ENCODE assay signal across 14 cellular contexts in the genomic region with DNA sequence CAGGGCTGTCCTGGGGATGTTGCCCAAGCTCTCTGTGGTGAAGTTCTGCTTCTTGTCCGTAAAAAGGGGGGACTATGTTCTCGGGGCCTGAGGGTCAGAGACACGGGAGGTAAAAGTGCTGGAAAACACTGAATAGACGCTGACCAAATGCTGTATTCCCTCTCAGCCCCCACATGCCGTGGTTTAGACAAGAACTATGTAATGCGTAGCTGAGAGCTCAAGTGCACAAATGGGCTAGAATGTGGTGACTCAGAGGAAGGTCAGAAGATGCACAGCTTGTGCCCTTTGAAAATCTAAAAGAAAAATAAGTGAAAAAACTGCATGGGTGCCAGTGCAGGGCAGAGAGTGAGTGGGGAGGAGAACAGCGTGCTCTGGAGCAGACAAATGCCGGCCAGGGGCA.
DNase-seq lines count a peak whose midpoint lies in the region; ATAC-seq, FAIRE-seq and TF ChIP-seq lines count a peak whose summit lies in the region.
"Had no signal": no experiment of that assay in that cellular context is flagged by ENCODE, and none has a peak within 500 bp of the region (broad histone marks: within the 10 kb centered on the region; RNA-seq: fewer than 3 reads in every experiment).

No MANE protein-coding gene starts in this region.

- no peak for TF ChIP-seq CTCF in AG09309 (IDR thresholded peaks at IDR 0.05; ENCODE audit: control insufficient read depth, insufficient read depth, low read depth, low read length, missing control alignments)
- TF ChIP-seq CTCF in brain microvascular endothelial cell (IDR thresholded peaks at IDR 0.05; ENCODE audit: low read depth, low read length, missing control alignments) = no peak

- H2AK5ac ChIP-seq in mesenchymal stem cell (ENCODE audit: low read length, severe bottlenecking) = no peak overlapping the region

- FAIRE-seq in HTR-8/SVneo (lab: Jason Lieb, UNC) = no peak

- no peak for ATAC-seq in HG02970 (IDR thresholded peaks at IDR 0.05; ENCODE audit: low FRiP score, unreplicated experiment)
- no peak for ATAC-seq in HG02981 (IDR thresholded peaks at IDR 0.05; ENCODE audit: unreplicated experiment)
- ATAC-seq: activated CD4-positive, CD25-positive, alpha-beta regulatory T cell treated with anti-CD3 and anti-CD28 coated beads, Interleukin-2, amount 50 U/mL, for 24 hours; activated T-cell treated with anti-CD3 and anti-CD28 coated beads, Interleukin-2, amount 50 U/mL, for 4 hours had no signal

- H4K8ac ChIP-seq in mesenchymal stem cell (ENCODE audit: low read length) = no peak overlapping the region

- H3K9ac ChIP-seq in mesenchymal stem cell (ENCODE audit: low read length) = no peak overlapping the region

- peak overlapping the region; percentile 44 for H3K4me2 ChIP-seq in mesenchymal stem cell (ENCODE audit: low read length, poor library complexity, severe bottlenecking)

- in situ Hi-C loops in brain microvascular endothelial cell (cut with HindIII; ENCODE audit: low pct_ligation_motif_present, low sequenced_read_pairs) = no loop called here

- H4K91ac ChIP-seq in mesenchymal stem cell (ENCODE audit: low read length) = no peak overlapping the region

- peak; percentile 11 for DNase-seq in AG09309 (ENCODE audit: low read depth)
- peak; percentile 41 for DNase-seq in HTR-8/SVneo (ENCODE audit: insufficient read length, low spot score)
- peak; percentile 91 for DNase-seq in brain microvascular endothelial cell
- DNase-seq in mesenchymal stem cell = peak; percentile 82
- no peak for DNase-seq in hypothalamus (lab: John Stamatoyannopoulos, UW)
- no peak for DNase-seq in putamen (ENCODE audit: low spot score)
- DNase-seq: activated T-cell treated with anti-CD3 and anti-CD28 coated beads, Interleukin-2, amount 50 U/mL, for 4 hours; cerebellar nuclear complex; SHP77 treated with DMSO at 0.1 percent for 48 hours; trophoblast cell had no signal

- H3K4ac ChIP-seq in mesenchymal stem cell (ENCODE audit: low read depth in 1 of 2, low read length in 2 of 2) = no peak overlapping the region

- H3K4me1 ChIP-seq in mesenchymal stem cell (ENCODE audit: control insufficient read depth, insufficient read depth, low read depth, low read length) = peaks cover 6% of the 10 kb centered on the region

- no peaks in the 10 kb centered on the region for H3K27me3 ChIP-seq in brain microvascular endothelial cell (replicated peaks)
- no peaks in the 10 kb centered on the region for H3K27me3 ChIP-seq in mesenchymal stem cell (ENCODE audit: control insufficient read depth in 1 of 2, insufficient read depth in 1 of 2, low read length in 2 of 2)

- no peak overlapping the region for H2AFZ ChIP-seq in mesenchymal stem cell (ENCODE audit: low read depth, low read length)

- H2BK12ac ChIP-seq in mesenchymal stem cell (ENCODE audit: low read length in 2 of 2) = peak overlapping the region in 1 of 2 experiments; percentile 59

- no peak overlapping the region for H3K14ac ChIP-seq in mesenchymal stem cell (ENCODE audit: low read length in 2 of 2)

- H3K23ac ChIP-seq in mesenchymal stem cell (ENCODE audit: low read length in 2 of 2) = no peak overlapping the region

- H3K36me3 ChIP-seq in brain microvascular endothelial cell (replicated peaks) = no peaks in the 10 kb centered on the region
- no peaks in the 10 kb centered on the region for H3K36me3 ChIP-seq in mesenchymal stem cell (ENCODE audit: control insufficient read depth in 1 of 2, insufficient read depth in 2 of 2, low read depth in 1 of 2, low read length in 2 of 2)

- no peak overlapping the region for H2BK15ac ChIP-seq in mesenchymal stem cell (ENCODE audit: low read depth, poor library complexity, severe bottlenecking)

- 12% methylated on average over 8 of the region's 8 CpGs for WGBS in mesenchymal stem cell

- no peak overlapping the region for H3K4me3 ChIP-seq in AG09309 (ENCODE audit: control insufficient read depth, low read depth, low read length)
- H3K4me3 ChIP-seq in brain microvascular endothelial cell (ENCODE audit: low read depth, low read length) = no peak overlapping the region
- H3K4me3 ChIP-seq in mesenchymal stem cell (ENCODE audit: insufficient read depth in 1 of 2, low read depth in 1 of 2, low read length in 2 of 2) = no peak overlapping the region
- H3K4me3 ChIP-seq: lung had no signal

- no peak overlapping the region for H2BK120ac ChIP-seq in mesenchymal stem cell (ENCODE audit: low read depth, low read length)

- peak overlapping the region; percentile 10 for H2BK5ac ChIP-seq in mesenchymal stem cell (ENCODE audit: low read depth, low read length, poor library complexity, severe bottlenecking)

- H3K9me3 ChIP-seq in mesenchymal stem cell (ENCODE audit: control insufficient read depth, low read length) = no peaks in the 10 kb centered on the region

- peak overlapping the region; percentile 32 for H3K27ac ChIP-seq in brain microvascular endothelial cell
- peak overlapping the region; percentile 44 for H3K27ac ChIP-seq in mesenchymal stem cell (ENCODE audit: low read length, poor library complexity, severe bottlenecking)

- no peaks in the 10 kb centered on the region for H3K79me1 ChIP-seq in mesenchymal stem cell (replicated peaks; ENCODE audit: low read length, poor library complexity, severe bottlenecking)

- peak overlapping the region in 1 of 2 experiments; percentile 65 for H3K18ac ChIP-seq in mesenchymal stem cell (ENCODE audit: low read depth in 1 of 2, low read length in 2 of 2)

Comparison
In these comparisons a context has a peak if more than half of its experiments do, and no peak if none do; other contexts are left out.
1. DNase-seq: peak in AG09309 (single experiment), HTR-8/SVneo (single experiment), brain microvascular endothelial cell (single experiment) and mesenchymal stem cell (single experiment); none in hypothalamus (0 of 51) and putamen (single experiment).